ENCODE assay signal across 2 cellular contexts in genomic region chr18:79681484-79682387, GRCh38.
TF ChIP-seq lines count a peak whose summit lies in the region.

No MANE protein-coding gene starts in this region.

TF ChIP-seq in HEK293, 187 proteins besides CTCF, POLR2A, EP300 and RAD21 (continued from another document):
- 0 out of 2 replicates have a peak, but pooled peaks have one; percentile 37 for TF ChIP-seq SP3 (tag by site-specific recombination; IDR thresholded peaks at IDR 0.05)
- TF ChIP-seq KLF9 (tag by site-specific recombination; IDR thresholded peaks at IDR 0.05; ENCODE audit: low read depth) = peak; percentile 67
- TF ChIP-seq ZFHX2 (tag by site-specific recombination; conservative IDR thresholded peaks at IDR 0.05) = peak; percentile 93
- TF ChIP-seq KLF17 (tag by site-specific recombination; IDR thresholded peaks at IDR 0.05) = 0 out of 2 replicates have a peak, but pooled peaks have one; percentile 48
- no peak for TF ChIP-seq ZNF335 (tag by site-specific recombination; conservative IDR thresholded peaks at IDR 0.05)
- TF ChIP-seq ZBTB21 (tag by site-specific recombination; IDR thresholded peaks at IDR 0.05) = peak; percentile 63
- TF ChIP-seq KLF16 (tag by site-specific recombination; IDR thresholded peaks at IDR 0.05) = peak; percentile 59; the same call in 1 of the 2 replicates

TF ChIP-seq in WTC11, 78 proteins besides CTCF, POLR2A, EP300 and RAD21 (continued from another document):
- no peak for TF ChIP-seq ATF6 (CRISPR knock-in tag; IDR thresholded peaks at IDR 0.05)
- no peak for TF ChIP-seq CREM (CRISPR knock-in tag; IDR thresholded peaks at IDR 0.05)
- TF ChIP-seq IRF1 (CRISPR knock-in tag; IDR thresholded peaks at IDR 0.05) = no peak
- no peak for TF ChIP-seq ZMAT4 (CRISPR knock-in tag; IDR thresholded peaks at IDR 0.05)
- TF ChIP-seq ZBTB21 (CRISPR knock-in tag; IDR thresholded peaks at IDR 0.05; ENCODE audit: borderline replicate concordance) = no peak
- no peak for TF ChIP-seq JUN (CRISPR knock-in tag; IDR thresholded peaks at IDR 0.05)
- no peak for TF ChIP-seq NFYB (CRISPR knock-in tag; conservative IDR thresholded peaks at IDR 0.05; ENCODE audit: low read depth)
- no peak for TF ChIP-seq PREB (CRISPR knock-in tag; IDR thresholded peaks at IDR 0.05; ENCODE audit: borderline replicate concordance)
